ENCODE assay signal across 8 cellular contexts in the genomic region with DNA sequence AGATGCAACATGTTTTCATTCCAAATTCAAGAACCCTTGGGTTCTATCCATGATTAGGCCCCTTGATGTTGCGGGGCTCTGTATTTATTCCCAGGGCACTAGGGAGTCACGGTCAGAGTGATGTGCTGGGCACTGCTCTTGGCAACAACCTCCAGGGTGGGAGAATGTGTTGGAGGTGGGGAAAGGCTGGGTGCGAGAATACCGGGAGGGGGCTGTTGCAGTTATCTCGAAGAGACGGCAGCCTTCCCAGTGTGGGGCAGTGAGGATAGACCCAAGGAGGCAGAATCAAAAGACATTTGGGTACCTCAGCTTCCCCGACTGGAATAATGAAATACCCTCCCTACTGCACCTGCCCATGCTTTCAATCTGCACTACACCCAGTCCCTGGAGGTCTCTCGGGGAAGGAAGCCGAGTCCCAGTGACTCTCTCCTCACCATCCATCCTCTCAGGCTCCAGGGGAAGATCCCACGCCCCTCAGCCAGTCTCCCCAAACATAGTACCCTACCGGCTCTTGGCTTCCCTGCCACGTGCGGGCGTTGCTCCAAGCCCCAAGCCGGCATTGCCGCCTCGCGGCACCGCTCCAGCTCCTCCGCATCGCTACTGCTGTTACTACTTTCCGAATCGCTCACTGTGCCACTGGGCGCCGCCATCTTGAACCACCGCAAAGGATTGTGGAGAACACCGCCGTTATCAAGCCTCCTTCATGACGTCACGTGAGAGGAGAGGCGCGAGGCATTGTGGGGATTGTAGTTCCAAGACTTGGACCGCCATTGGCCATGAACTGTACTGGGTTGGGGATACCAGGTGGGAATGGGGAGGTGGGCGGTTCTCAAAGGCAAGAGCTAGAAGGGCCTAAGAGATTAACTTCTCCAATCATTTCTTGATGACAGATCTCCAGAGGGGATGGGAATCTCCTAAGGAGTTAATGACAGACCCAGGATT. TPM values are rescaled to one million over a fixed set of nuclear protein-coding genes. Genes with fewer than 3 reads are reported as not detected.
DNase-seq lines count a peak whose midpoint lies in the region; ATAC-seq and TF ChIP-seq lines count a peak whose summit lies in the region.

A gene with protein sequence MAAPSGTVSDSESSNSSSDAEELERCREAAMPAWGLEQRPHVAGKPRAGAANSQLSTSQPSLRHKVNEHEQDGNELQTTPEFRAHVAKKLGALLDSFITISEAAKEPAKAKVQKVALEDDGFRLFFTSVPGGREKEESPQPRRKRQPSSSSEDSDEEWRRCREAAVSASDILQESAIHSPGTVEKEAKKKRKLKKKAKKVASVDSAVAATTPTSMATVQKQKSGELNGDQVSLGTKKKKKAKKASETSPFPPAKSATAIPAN (minus strand): TSS at position 663 of the 942 bp plus-strand sequence. CDS start 13 bp downstream, at position 650.

- peaks cover 22% of the 10 kb centered on the region for H3K36me3 Mint-ChIP-seq in T-helper 1 cell treated with Interleukin-12 subunit alpha and Interleukin-12 subunit beta and Interleukin-4 antibody, amounts not matched to agents 30 μg/mL and 1 μg/mL, for 36 hours (ENCODE audit: low read depth)

- DNase-seq in NCI-H1694 treated with DMSO at 0.1 percent for 48 hours (lab: John Stamatoyannopoulos, UW), result peak; percentile 82
- peak; percentile 88 for DNase-seq in amniotic stem cell (lab: John Stamatoyannopoulos, UW)
- DNase-seq in left ventricle myocardium superior, result peak; percentile 89
- DNase-seq in psoas muscle, result peak; percentile 90 to 93

- H3K27me3 ChIP-seq in psoas muscle (ENCODE audit: insufficient read depth in 3 of 3, low read length in 2 of 3), result no peaks in the 10 kb centered on the region

- no peaks in the 10 kb centered on the region for H3K9me3 ChIP-seq in psoas muscle

- H3K4me1 Mint-ChIP-seq in T-helper 1 cell treated with Interleukin-12 subunit alpha and Interleukin-12 subunit beta and Interleukin-4 antibody, amounts not matched to agents 30 μg/mL and 1 μg/mL, for 36 hours (ENCODE audit: low read depth), result peaks cover 24% of the 10 kb centered on the region

- WGBS in psoas muscle, 3 donors, result 1 to 2% (median 1%) methylated on average over 34 of the region's 34 CpGs
- 1% methylated on average over 34 of the region's 34 CpGs for WGBS in urinary bladder

- H3K27ac Mint-ChIP-seq in T-helper 1 cell treated with Interleukin-12 subunit alpha and Interleukin-12 subunit beta and Interleukin-4 antibody, amounts not matched to agents 30 μg/mL and 1 μg/mL, for 36 hours, result peak within 1 kb of the TSS; percentile 90

- H3K36me3 ChIP-seq in psoas muscle (ENCODE audit: insufficient read depth in 1 of 2, low read depth in 1 of 2) (peaks cover 0 to 18% of the 10 kb centered on the region in 2 donors), urinary bladder (ENCODE audit: insufficient read depth) (no peaks in the 10 kb centered on the region)

- H3K27ac ChIP-seq in psoas muscle, result peak within 1 kb of the TSS; percentile 80
- no peak within 1 kb of the TSS for H3K27ac ChIP-seq in urinary bladder (ENCODE audit: low read depth)

- H3K4me1 ChIP-seq in psoas muscle, result peaks cover 11% of the 10 kb centered on the region
- no peaks in the 10 kb centered on the region for H3K4me1 ChIP-seq in urinary bladder (ENCODE audit: insufficient read depth)

- intact Hi-C loops in left ventricle myocardium superior (cut with micrococcal nuclease), result no loop called here
- intact Hi-C loops in psoas muscle (cut with DNase I), result no loop called here

- no peaks in the 10 kb centered on the region for H3K9me3 Mint-ChIP-seq in T-helper 1 cell treated with Interleukin-12 subunit alpha and Interleukin-12 subunit beta and Interleukin-4 antibody, amounts not matched to agents 30 μg/mL and 1 μg/mL, for 36 hours

- TF ChIP-seq CTCF in psoas muscle (IDR thresholded peaks at IDR 0.05), result no peak

- peak; percentile 58 for ATAC-seq in GM18499 (IDR thresholded peaks at IDR 0.05; ENCODE audit: insufficient read depth, unreplicated experiment)
- peak; percentile 90 for ATAC-seq in HG02938 (IDR thresholded peaks at IDR 0.05; ENCODE audit: unreplicated experiment)
- peak; percentile 99 for ATAC-seq in left ventricle myocardium superior
- peak; percentile 99 to 100 (median 100) for ATAC-seq in psoas muscle

- H3K27me3 Mint-ChIP-seq in T-helper 1 cell treated with Interleukin-12 subunit alpha and Interleukin-12 subunit beta and Interleukin-4 antibody, amounts not matched to agents 30 μg/mL and 1 μg/mL, for 36 hours (ENCODE audit: low read depth), result no peaks in the 10 kb centered on the region

- H3K4me3 ChIP-seq in psoas muscle (peak within 1 kb of the TSS; percentile 99), urinary bladder (ENCODE audit: low read depth, low read length) (peak within 1 kb of the TSS; percentile 71)

- peak within 1 kb of the TSS; percentile 96 for H3K4me3 Mint-ChIP-seq in T-helper 1 cell treated with Interleukin-12 subunit alpha and Interleukin-12 subunit beta and Interleukin-4 antibody, amounts not matched to agents 30 μg/mL and 1 μg/mL, for 36 hours

RNA-seq across cellular contexts. Expression of the gene that starts here (rescaled TPM):
- total RNA-seq in left ventricle myocardium superior, result 8.7 TPM
- total RNA-seq in psoas muscle, result 1 to 10 TPM; 5.0 to 9.5 (median 6.4) TPM
- 10 to 100 TPM in 2 of 3 donors, 1 to 10 TPM in 1; 8.0 to 19.4 (median 15.0) TPM for polyA plus RNA-seq in psoas muscle
- total RNA-seq in urinary bladder, result 13.1 TPM
- 16.4 TPM for polyA plus RNA-seq in urinary bladder
